20 cellular contexts compared by ENCODE assay signal in genomic region chr11:46876471-46876870, GRCh38. TPM values are rescaled to one million over a fixed set of nuclear protein-coding genes. Genes with fewer than 3 reads are reported as not detected.
DNase-seq lines count a peak whose midpoint lies in the region; ATAC-seq and FAIRE-seq lines count a peak whose summit lies in the region.
"Had no signal": no experiment of that assay in that cellular context is flagged by ENCODE, and none has a peak within 500 bp of the region (broad histone marks: within the 10 kb centered on the region; RNA-seq: fewer than 3 reads in every experiment).

No MANE protein-coding gene starts in this region.

- H3K79me1 ChIP-seq in neuronal stem cell (ENCODE audit: low read depth, low read length), result peaks cover 3% of the 10 kb centered on the region

- H3K23ac ChIP-seq in neuronal stem cell (ENCODE audit: low read depth, low read length, poor library complexity), result no peak overlapping the region

- H2BK12ac ChIP-seq in neuronal stem cell (ENCODE audit: low read length), result no peak overlapping the region

- H3K27me3 ChIP-seq in neuronal stem cell (ENCODE audit: control insufficient read depth in 3 of 3, insufficient read depth in 3 of 3, low read depth in 1 of 3, low read length in 3 of 3), result no peaks in the 10 kb centered on the region
- no peaks in the 10 kb centered on the region for H3K27me3 ChIP-seq in effector memory CD4-positive, alpha-beta T cell (replicated peaks; ENCODE audit: control insufficient read depth, insufficient read depth, low read length, poor library complexity, severe bottlenecking)

- H4K91ac ChIP-seq in neuronal stem cell (ENCODE audit: low read depth, low read length, poor library complexity), result no peak overlapping the region

- intact Hi-C loops in Right ventricle myocardium inferior (cut with DNase I) (no loop called here), Right ventricle myocardium superior (cut with DNase I) (no loop called here)

- no peaks in the 10 kb centered on the region for H3K4me1 ChIP-seq in neuronal stem cell (ENCODE audit: control insufficient read depth in 2 of 2, insufficient read depth in 1 of 2, low read depth in 1 of 2, low read length in 2 of 2)
- no peaks in the 10 kb centered on the region for H3K4me1 ChIP-seq in effector memory CD4-positive, alpha-beta T cell (ENCODE audit: control insufficient read depth, insufficient read depth, low read length, poor library complexity, severe bottlenecking)
- H3K4me1 ChIP-seq: A549, HAP-1 had no signal

- peak; percentile 62 for FAIRE-seq in urothelium cell line (lab: Jason Lieb, UNC)
- FAIRE-seq: A549, GM12878, GM19239, HepG2 had no signal

- H3K27ac ChIP-seq in neuronal stem cell (replicated peaks; ENCODE audit: low read length), result no peak overlapping the region
- no peak overlapping the region for H3K27ac ChIP-seq in effector memory CD4-positive, alpha-beta T cell (ENCODE audit: insufficient read depth, low read length, poor library complexity, severe bottlenecking)
- H3K27ac ChIP-seq: 22Rv1, A549, C4-2B, GM23248 had no signal

- WGBS in neuronal stem cell (ENCODE audit: extremely low coverage in 2 of 2, insufficient read length in 2 of 2, insufficient replicate concordance in 1 of 2), 2 donors, result no CpG with 5 or more reads among the region's 11 CpGs

- H2AK5ac ChIP-seq in neuronal stem cell (ENCODE audit: low read depth, low read length), result no peak overlapping the region

- no peak for ATAC-seq in Right ventricle myocardium inferior
- ATAC-seq in Right ventricle myocardium superior (ENCODE audit: poor library complexity), result no peak
- ATAC-seq: A549, GM12878, HepG2 had no signal

- H2BK15ac ChIP-seq in neuronal stem cell (ENCODE audit: low read length), result no peak overlapping the region

- no peak overlapping the region for H3K4me2 ChIP-seq in neuronal stem cell (ENCODE audit: insufficient read depth, low read length, poor library complexity, severe bottlenecking)
- H3K4me2 ChIP-seq: A549 had no signal

- DNase-seq in Right ventricle myocardium inferior (ENCODE audit: missing footprints) (peak; percentile 26), Right ventricle myocardium superior (no peak), cerebellum (ENCODE audit: low spot score) (peak; percentile 84), neuronal stem cell (ENCODE audit: low spot score) (no peak), urothelium cell line (ENCODE audit: low spot score) (no peak), glomerular visceral epithelial cell (ENCODE audit: extremely low spot score) (no peak), OCI-M2 (lab: John Stamatoyannopoulos, UW; ENCODE audit: unreplicated experiment) (no peak)
- DNase-seq in effector memory CD4-positive, alpha-beta T cell, result no peak
- DNase-seq: AML-193; Calu3; CD4-positive, alpha-beta T cell; DMS79 treated with DMSO at 0.1 percent for 48 hours; GM23248 had no signal

- peaks cover 47 to 96% of the 10 kb centered on the region in 2 donors for H3K36me3 ChIP-seq in neuronal stem cell (replicated peaks in 1 of 2; ENCODE audit: control insufficient read depth in 2 of 2, insufficient read depth in 2 of 2, low read length in 2 of 2)
- H3K36me3 ChIP-seq in effector memory CD4-positive, alpha-beta T cell (ENCODE audit: control insufficient read depth, insufficient read depth, low read length), result no peaks in the 10 kb centered on the region

- H4K8ac ChIP-seq in neuronal stem cell (ENCODE audit: low read depth, low read length), result no peak overlapping the region

- peak overlapping the region; percentile 32 for H3K4ac ChIP-seq in neuronal stem cell (ENCODE audit: low read length)

- no peak overlapping the region for H2AFZ ChIP-seq in neuronal stem cell (ENCODE audit: low read length)
- H2AFZ ChIP-seq: GM23248 had no signal

- no peak overlapping the region for H3K18ac ChIP-seq in neuronal stem cell (ENCODE audit: low read length)

- no peak overlapping the region for H3K9ac ChIP-seq in neuronal stem cell (ENCODE audit: low read depth, low read length, poor library complexity)
- H3K9ac ChIP-seq: GM23248 had no signal

- H2BK120ac ChIP-seq in neuronal stem cell (ENCODE audit: low read depth, low read length), result no peak overlapping the region

- peaks cover 0 to 3% of the 10 kb centered on the region in 2 donors for H3K9me3 ChIP-seq in neuronal stem cell (replicated peaks in 1 of 2; ENCODE audit: control insufficient read depth in 2 of 2, insufficient read depth in 1 of 2, low read depth in 1 of 2, low read length in 2 of 2)
- no peaks in the 10 kb centered on the region for H3K9me3 ChIP-seq in effector memory CD4-positive, alpha-beta T cell (ENCODE audit: control insufficient read depth, low read length)
- H3K9me3 ChIP-seq: A549, HAP-1 had no signal

- H3K4me3 ChIP-seq in neuronal stem cell (ENCODE audit: low read length in 2 of 2), result no peak overlapping the region
- no peak overlapping the region for H3K4me3 ChIP-seq in effector memory CD4-positive, alpha-beta T cell (ENCODE audit: insufficient read depth, low read depth, low read length, poor library complexity, severe bottlenecking)
- H3K4me3 ChIP-seq: A549, GM12878, GM23248, HAP-1 had no signal

- H3K14ac ChIP-seq in neuronal stem cell (ENCODE audit: low read length), result no peak overlapping the region

- H2BK5ac ChIP-seq in neuronal stem cell (ENCODE audit: low read length), result no peak overlapping the region

RNA-seq across cellular contexts. Expression of gene CKAP5, which starts 30.4 kb away (rescaled TPM):
- total RNA-seq in Right ventricle myocardium inferior (70.3 TPM), Right ventricle myocardium superior (69.4 TPM), cerebellum (134 TPM)
- polyA plus RNA-seq in neuronal stem cell (2013, experiment 1 of 2), result 78.2 TPM
- 74.4 TPM for polyA plus RNA-seq in neuronal stem cell (2013, experiment 2 of 2)

RNA-seq across cellular contexts. Expression of gene LRP4, which starts 41.9 kb away (rescaled TPM):
- 17.5 TPM for total RNA-seq in Right ventricle myocardium inferior
- total RNA-seq in Right ventricle myocardium superior, result 20.3 TPM
- total RNA-seq in cerebellum, result 21.2 TPM
- 8.9 TPM for polyA plus RNA-seq in neuronal stem cell (2013, experiment 1 of 2)
- polyA plus RNA-seq in neuronal stem cell (2013, experiment 2 of 2), result 9.0 TPM
- total RNA-seq: CD4-positive, alpha-beta T cell had no signal

Comparison
In these comparisons a context has a peak if more than half of its experiments do, and no peak if none do; other contexts are left out.
1. DNase-seq: peak in Right ventricle myocardium inferior (single experiment) and cerebellum (single experiment); none in Right ventricle myocardium superior (single experiment), neuronal stem cell (single experiment), urothelium cell line (single experiment), glomerular visceral epithelial cell (single experiment), OCI-M2 (single experiment) and effector memory CD4-positive, alpha-beta T cell (0 of 3).